27 cellular contexts compared by ENCODE assay signal in the genomic region with DNA sequence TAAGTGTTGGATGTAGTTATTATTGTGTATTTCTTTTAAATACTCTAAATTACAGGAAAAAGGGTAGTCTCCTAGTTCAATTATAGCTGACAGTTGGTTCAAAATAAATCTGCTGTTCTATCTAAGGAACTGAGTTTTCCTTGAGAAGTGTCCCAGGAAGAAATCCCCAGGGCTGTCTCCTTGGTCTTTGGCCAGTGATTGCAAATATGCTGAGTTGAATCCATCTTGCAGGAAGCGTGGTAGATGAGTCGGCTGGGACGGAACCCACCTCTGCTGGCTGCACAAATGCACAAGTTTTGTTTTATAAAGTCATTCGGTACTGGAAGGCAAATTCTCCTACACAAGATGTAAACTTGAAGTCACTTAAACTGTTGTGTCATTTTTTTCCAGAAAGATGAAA.
"Had no signal": no experiment of that assay in that cellular context is flagged by ENCODE, and none has a peak within 500 bp of the region (broad histone marks: within the 10 kb centered on the region; RNA-seq: fewer than 3 reads in every experiment).

No MANE protein-coding gene starts in this region.

- H3K27ac ChIP-seq: brain microvascular endothelial cell had no signal

- H3K36me3 ChIP-seq: brain microvascular endothelial cell, MG63 had no signal

- H3K4me3 ChIP-seq: MG63 had no signal

- H3K27me3 ChIP-seq: brain microvascular endothelial cell, MG63 had no signal

- H3K9me3 ChIP-seq: MG63 had no signal

- ATAC-seq: activated CD8-positive, alpha-beta memory T cell treated with anti-CD3 and anti-CD28 coated beads, Interleukin-2, amount 10 ng/mL, durations not matched to agents 7 days and 5 days; Panc1; WTC11 had no signal

- DNase-seq: activated CD4-positive, alpha-beta T cell treated with anti-CD3 and anti-CD28 coated beads for 48 hours; activated CD4-positive, alpha-beta T cell treated with anti-CD3 and anti-CD28 coated beads, Interleukin-2, amount 50 U/mL, for 48 hours; activated CD4-positive, CD25-positive, alpha-beta regulatory T cell treated with anti-CD3 and anti-CD28 coated beads, Interleukin-2, amount 50 U/mL, for 72 hours; activated CD8-positive, alpha-beta memory T cell treated with anti-CD3 and anti-CD28 coated beads, Interleukin-2, amount 10 ng/mL, durations not matched to agents 7 days and 5 days; activated effector memory CD4-positive, alpha-beta T cell treated with Interleukin-2 at 50 U/mL for 16 hours; activated naive CD4-positive, alpha-beta T cell; activated T-cell treated with anti-CD3 and anti-CD28 coated beads, Interleukin-2, amount 50 U/mL, for 24 hours; amygdala; brain microvascular endothelial cell; MG63; MV-4-11; NCI-H1092 treated with DMSO at 0.1 percent for 48 hours; NCI-H1417 treated with DMSO at 0.1 percent for 48 hours; NCI-H1694; NCI-H2029; NCI-H2107; NCI-H2171 treated with DMSO at 0.1 percent for 48 hours; NCI-H345; NCI-H510A treated with DMSO at 0.1 percent for 48 hours; NCI-H69; NK-92 treated with Interleukin-12 subunit alpha and Interleukin-12 subunit beta, amount 100 ng/mL, for 24 hours; OCI-M1; RPMI8226; SHP77 had no signal

- H3K9ac ChIP-seq: KMS-11 had no signal
